ENCODE assay signal across 10 cellular contexts in genomic region chr1:74767490-74767889, GRCh38. TPM values are rescaled to one million over a fixed set of nuclear protein-coding genes. Genes with fewer than 3 reads are reported as not detected.
DNase-seq lines count a peak whose midpoint lies in the region; ATAC-seq, FAIRE-seq and TF ChIP-seq lines count a peak whose summit lies in the region.
"Had no signal": no experiment of that assay in that cellular context is flagged by ENCODE, and none has a peak within 500 bp of the region (broad histone marks: within the 10 kb centered on the region; RNA-seq: fewer than 3 reads in every experiment).

No MANE protein-coding gene starts in this region.

- no peaks in the 10 kb centered on the region for H3K9me3 ChIP-seq in cardiac muscle cell (ENCODE audit: low read depth)
- H3K9me3 ChIP-seq in heart right ventricle = no peaks in the 10 kb centered on the region

- peaks cover 17% of the 10 kb centered on the region for H3K27me3 Mint-ChIP-seq in chondrocyte (ENCODE audit: low read depth)

- no peak for ATAC-seq in heart right ventricle
- ATAC-seq in Right ventricle myocardium inferior = no peak
- ATAC-seq: activated T-cell treated with anti-CD3 and anti-CD28 coated beads, Interleukin-2, amount 50 U/mL, for 72 hours; left cardiac atrium had no signal

- H3K27ac Mint-ChIP-seq in chondrocyte (ENCODE audit: unreplicated experiment) = no peak overlapping the region
- H3K27ac Mint-ChIP-seq: activated T-cell treated with anti-CD3 and anti-CD28 coated beads, Interleukin-2, amount 50 U/mL, for 72 hours had no signal

- H3K4me3 ChIP-seq in cardiac muscle cell (no peak overlapping the region), heart right ventricle (no peak overlapping the region)

- no peaks in the 10 kb centered on the region for H3K9me3 Mint-ChIP-seq in chondrocyte (ENCODE audit: low read depth)
- H3K9me3 Mint-ChIP-seq: activated T-cell treated with anti-CD3 and anti-CD28 coated beads, Interleukin-2, amount 50 U/mL, for 72 hours had no signal

- H3K36me3 ChIP-seq in cardiac muscle cell = no peaks in the 10 kb centered on the region
- peaks cover 0 to 40% (median 0%) of the 10 kb centered on the region in 9 donors for H3K36me3 ChIP-seq in heart right ventricle

- FAIRE-seq in urothelium cell line (lab: Jason Lieb, UNC) = no peak

- 61 to 67% methylated on average over 3 of the region's 3 CpGs for WGBS in heart right ventricle, 2 donors

- in situ Hi-C loops in KBM-7 (cut with MboI; ENCODE audit: low pct_unique_long_range_greater_than_20kb, low sequenced_read_pairs) = no loop called here

- intact Hi-C loops in heart right ventricle (cut with DNase I) = loop anchor here in 1 of 10 donors (5.0 kb wide), 1 partner anchor 440 kb away; no protein-coding TSS in a partner anchor
- intact Hi-C loops in Right ventricle myocardium inferior (cut with DNase I) = no loop called here

- H3K27me3 ChIP-seq in cardiac muscle cell (no peaks in the 10 kb centered on the region), heart right ventricle (peaks cover 0 to 2% (median 0%) of the 10 kb centered on the region in 7 donors)

- peak; percentile 50 for TF ChIP-seq CTCF in cardiac muscle cell (IDR thresholded peaks at IDR 0.05; ENCODE audit: low read depth, low read length)
- TF ChIP-seq CTCF in heart right ventricle (IDR thresholded peaks at IDR 0.05) = peak in 2 of 9 donors; percentile 10 to 36
- TF ChIP-seq CTCF in chondrocyte (IDR thresholded peaks at IDR 0.05) = peak; percentile 45

- H3K4me3 Mint-ChIP-seq in chondrocyte (ENCODE audit: unreplicated experiment) = no peak overlapping the region
- H3K4me3 Mint-ChIP-seq: activated T-cell treated with anti-CD3 and anti-CD28 coated beads, Interleukin-2, amount 50 U/mL, for 72 hours had no signal

- DNase-seq in cardiac muscle cell (ENCODE audit: low read depth in 1 of 2, low spot score in 1 of 2) = peak in 1 of 2 donors; percentile 38
- no peak for DNase-seq in heart right ventricle
- DNase-seq in KBM-7 = peak; percentile 26
- no peak for DNase-seq in chondrocyte (ENCODE audit: low spot score)
- DNase-seq in urothelium cell line (ENCODE audit: low spot score) = peak; percentile 22
- DNase-seq in Right ventricle myocardium inferior (ENCODE audit: missing footprints) = no peak
- no peak for DNase-seq in SW480 (ENCODE audit: low spot score)
- DNase-seq in NCI-H2196 (lab: John Stamatoyannopoulos, UW; ENCODE audit: unreplicated experiment) = no peak
- DNase-seq: activated T-cell treated with anti-CD3 and anti-CD28 coated beads, Interleukin-2, amount 50 U/mL, for 72 hours; left cardiac atrium had no signal

- H3K27ac ChIP-seq in cardiac muscle cell (no peak overlapping the region), heart right ventricle (no peak overlapping the region)

- peaks cover 17% of the 10 kb centered on the region for H3K4me1 ChIP-seq in cardiac muscle cell (ENCODE audit: low read depth)
- no peaks in the 10 kb centered on the region for H3K4me1 ChIP-seq in heart right ventricle

- H3K36me3 Mint-ChIP-seq in chondrocyte (ENCODE audit: low read depth) = no peaks in the 10 kb centered on the region

- H3K4me1 Mint-ChIP-seq in chondrocyte (ENCODE audit: low read depth) = no peaks in the 10 kb centered on the region

RNA-seq across cellular contexts. Expression of gene TYW3, which starts 34.5 kb away (rescaled TPM):
- 8.5 and 10.9 TPM in 2 replicates for total RNA-seq in cardiac muscle cell
- polyA plus RNA-seq in cardiac muscle cell = 22.0 and 22.9 TPM in 2 replicates
- total RNA-seq in heart right ventricle = 10 to 100 TPM; 13.7 to 25.7 (median 20.3) TPM
- 10 to 100 TPM in 1 of 2 donors, 1 to 10 TPM in 1; 9.9 to 32.2 TPM for polyA plus RNA-seq in heart right ventricle
- 3.6 to 7.3 TPM (median 4.3 TPM) in 3 replicates for total RNA-seq in chondrocyte
- 19.9 TPM for total RNA-seq in Right ventricle myocardium inferior

RNA-seq across cellular contexts. Expression of gene CRYZ, which starts 34.6 kb away (rescaled TPM):
- total RNA-seq in cardiac muscle cell = 50.1 and 62.2 TPM in 2 replicates
- polyA plus RNA-seq in cardiac muscle cell = 99.8 and 101 TPM in 2 replicates
- total RNA-seq in heart right ventricle = 10 to 100 TPM; 26.6 to 58.4 (median 45.3) TPM
- 10 to 100 TPM; 16.1 to 18.5 TPM for polyA plus RNA-seq in heart right ventricle
- total RNA-seq in chondrocyte = 4.8 to 8.5 TPM (median 6.7 TPM) in 3 replicates
- total RNA-seq in Right ventricle myocardium inferior = 39.9 TPM

Comparison
In these comparisons a context has a peak if more than half of its experiments do, and no peak if none do; other contexts are left out.
1. DNase-seq: peak in KBM-7 (single experiment) and urothelium cell line (single experiment); none in heart right ventricle (0 of 2), chondrocyte (single experiment), Right ventricle myocardium inferior (single experiment), SW480 (single experiment) and NCI-H2196 (single experiment).